In genomic region chr1:159843459-159843858, GRCh38 we compare ENCODE assay signal across 1 cellular context.
TF ChIP-seq lines count a peak whose summit lies in the region.

No MANE protein-coding gene starts in this region.

TF ChIP-seq in K562, 482 proteins besides CTCF, POLR2A, EP300 and RAD21:
- peak; percentile 64 for TF ChIP-seq MAFG (tag; conservative IDR thresholded peaks at IDR 0.05)
- TF ChIP-seq ZNF316 (IDR thresholded peaks at IDR 0.05) = peak; percentile 47; the same call in 1 of the 2 replicates
- TF ChIP-seq C11orf30 (IDR thresholded peaks at IDR 0.05; ENCODE audit: low read depth) = peak; percentile 52; the same call in 1 of the 2 replicates
- TF ChIP-seq ETV5 (CRISPR knock-in tag; IDR thresholded peaks at IDR 0.05; ENCODE audit: low read depth) = no peak
- TF ChIP-seq HCFC1 (IDR thresholded peaks at IDR 0.05; ENCODE audit: low read depth, low read length) = no peak
- no peak for TF ChIP-seq MNT (conservative IDR thresholded peaks at IDR 0.05)
- TF ChIP-seq MBD2 (IDR thresholded peaks at IDR 0.05; ENCODE audit: borderline replicate concordance, low read depth) = no peak
- 0 out of 2 replicates have a peak, but pooled peaks have one; percentile 9 for TF ChIP-seq MAFK (IDR thresholded peaks at IDR 0.05; ENCODE audit: low read length)
- TF ChIP-seq RBM25 (IDR thresholded peaks at IDR 0.05; ENCODE audit: low read depth, low read length, severe bottlenecking) = no peak
- TF ChIP-seq TAF9B (IDR thresholded peaks at IDR 0.05; ENCODE audit: partially characterized antibody) = no peak
- TF ChIP-seq NFE2 (IDR thresholded peaks at IDR 0.05; ENCODE audit: low read depth) = peak; percentile 25; the same call in 1 of the 2 replicates
- TF ChIP-seq ETS2 (tag; IDR thresholded peaks at IDR 0.05; ENCODE audit: borderline replicate concordance, poor library complexity, severe bottlenecking) = no peak
